ENCODE assay signal across 16 cellular contexts in the genomic region with DNA sequence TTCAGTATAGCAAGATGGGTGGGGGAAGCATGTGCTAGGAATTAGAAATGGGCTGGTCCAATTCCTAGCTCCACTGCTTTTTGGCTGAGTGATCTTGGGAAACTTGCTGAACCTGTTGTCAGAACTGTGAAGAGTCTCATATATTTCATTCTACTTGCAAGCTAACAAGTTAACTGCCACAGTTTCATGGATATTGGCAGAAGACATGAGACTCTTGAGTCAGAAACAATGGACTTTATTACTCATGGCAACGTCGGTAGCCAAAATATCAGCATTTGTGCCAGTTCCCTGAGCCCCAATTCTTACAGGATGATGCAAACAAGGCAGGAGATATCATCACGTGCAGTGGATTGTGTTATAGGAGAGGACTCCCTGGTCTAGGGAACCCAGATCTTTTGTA. TPM values are rescaled to one million over a fixed set of nuclear protein-coding genes. Genes with fewer than 3 reads are reported as not detected.
"Had no signal": no experiment of that assay in that cellular context is flagged by ENCODE, and none has a peak within 500 bp of the region (broad histone marks: within the 10 kb centered on the region; RNA-seq: fewer than 3 reads in every experiment).

No MANE protein-coding gene starts in this region.

- H3K4me3 ChIP-seq: coronary artery, psoas muscle, right lobe of liver, tibial nerve had no signal

- H3K4me3 Mint-ChIP-seq: activated CD8-positive, alpha-beta T cell treated with anti-CD3 and anti-CD28 coated beads, Interleukin-2, amount 10 ng/mL, durations not matched to agents 7 days and 5 days; nephron; stimulated activated memory B cell treated with anti-CD40 and anti-IgM and Interleukin-4, amounts not matched to agents 10 μg/mL and 1 μg/mL and 100 μg/mL, for 72 hours had no signal

- ATAC-seq: activated CD8-positive, alpha-beta T cell treated with anti-CD3 and anti-CD28 coated beads, Interleukin-2, amount 10 ng/mL, durations not matched to agents 7 days and 5 days; left cardiac atrium; psoas muscle; right lobe of liver; stimulated activated memory B cell treated with anti-CD40 and anti-IgM and Interleukin-4, amounts not matched to agents 10 μg/mL and 1 μg/mL and 100 μg/mL, for 72 hours had no signal

- H3K27me3 ChIP-seq: right lobe of liver, tibial nerve had no signal

- DNase-seq: activated CD4-positive, alpha-beta T cell treated with anti-CD3 and anti-CD28 coated beads for 4 hours; activated CD8-positive, alpha-beta memory T cell treated with anti-CD3 and anti-CD28 coated beads, Interleukin-2, amount 50 U/mL, for 48 hours; activated CD8-positive, alpha-beta T cell treated with anti-CD3 and anti-CD28 coated beads, Interleukin-2, amount 10 ng/mL, durations not matched to agents 7 days and 5 days; activated naive CD4-positive, alpha-beta T cell; caudate nucleus; effector CD8-positive, alpha-beta T cell; hypothalamus; left cardiac atrium; psoas muscle; right lobe of liver; T-helper 1 cell; WERI-Rb-1 had no signal

- H3K36me3 ChIP-seq: right lobe of liver, tibial nerve, WERI-Rb-1 had no signal

- H3K4me1 Mint-ChIP-seq: nephron; stimulated activated memory B cell treated with anti-CD40 and anti-IgM and Interleukin-4, amounts not matched to agents 10 μg/mL and 1 μg/mL and 100 μg/mL, for 72 hours had no signal

- H3K27ac Mint-ChIP-seq: activated CD8-positive, alpha-beta T cell treated with anti-CD3 and anti-CD28 coated beads, Interleukin-2, amount 10 ng/mL, durations not matched to agents 7 days and 5 days; nephron; stimulated activated memory B cell treated with anti-CD40 and anti-IgM and Interleukin-4, amounts not matched to agents 10 μg/mL and 1 μg/mL and 100 μg/mL, for 72 hours had no signal

- H3K27ac ChIP-seq: coronary artery, psoas muscle, right lobe of liver, tibial nerve, WERI-Rb-1 had no signal

- H3K9me3 Mint-ChIP-seq: nephron; stimulated activated memory B cell treated with anti-CD40 and anti-IgM and Interleukin-4, amounts not matched to agents 10 μg/mL and 1 μg/mL and 100 μg/mL, for 72 hours had no signal

- H3K36me3 Mint-ChIP-seq: stimulated activated memory B cell treated with anti-CD40 and anti-IgM and Interleukin-4, amounts not matched to agents 10 μg/mL and 1 μg/mL and 100 μg/mL, for 72 hours had no signal

- H3K4me1 ChIP-seq: right lobe of liver, tibial nerve had no signal

- H3K27me3 Mint-ChIP-seq: stimulated activated memory B cell treated with anti-CD40 and anti-IgM and Interleukin-4, amounts not matched to agents 10 μg/mL and 1 μg/mL and 100 μg/mL, for 72 hours had no signal

RNA-seq across cellular contexts. Expression of gene PLAAT1, which starts 26.6 kb away (rescaled TPM):
- total RNA-seq: activated CD8-positive, alpha-beta T cell treated with anti-CD3 and anti-CD28 coated beads, Interleukin-2, amount 10 ng/mL, durations not matched to agents 7 days and 5 days had no signal
